10 cellular contexts compared by ENCODE assay signal in the genomic region with DNA sequence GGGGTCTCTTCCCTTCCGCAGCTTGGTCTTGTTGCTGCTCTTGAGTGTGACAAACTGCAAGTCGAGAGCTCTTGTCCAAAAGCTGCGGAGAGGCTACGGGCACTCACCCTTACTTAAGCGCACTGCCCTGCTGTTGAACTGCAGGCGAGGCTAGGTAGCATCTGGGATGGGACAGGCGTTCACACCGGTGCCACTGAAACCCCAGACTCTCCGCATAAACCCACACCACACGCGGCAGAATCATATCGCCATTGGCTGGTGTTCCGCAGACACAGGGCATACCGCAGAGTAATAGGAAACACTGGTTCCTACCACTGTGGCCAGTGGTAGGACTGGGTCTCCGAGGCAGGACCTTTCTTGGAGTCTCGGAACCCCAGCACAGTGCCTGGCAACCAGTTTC. TPM values are rescaled to one million over a fixed set of nuclear protein-coding genes. Genes with fewer than 3 reads are reported as not detected.
A peak's percentile ranks its signal among the peaks of the same experiment; 100 is the strongest.
DNase-seq lines count a peak whose midpoint lies in the region; ATAC-seq and TF ChIP-seq lines count a peak whose summit lies in the region.
"Had no signal": no experiment of that assay in that cellular context is flagged by ENCODE, and none has a peak within 500 bp of the region (broad histone marks: within the 10 kb centered on the region; RNA-seq: fewer than 3 reads in every experiment).

No MANE protein-coding gene starts in this region.

- H3K27me3 ChIP-seq in GM23248 (replicated peaks; ENCODE audit: insufficient read depth): no peaks in the 10 kb centered on the region

- H3K9ac ChIP-seq in GM23248: no peak overlapping the region

- H3K9me2 ChIP-seq in GM23248 (ENCODE audit: insufficient read depth): no peaks in the 10 kb centered on the region

- H3K27ac Mint-ChIP-seq in activated CD8-positive, alpha-beta T cell treated with anti-CD3 and anti-CD28 coated beads for 36 hours: no peak overlapping the region
- H3K27ac Mint-ChIP-seq in stimulated activated effector memory CD8-positive, alpha-beta T cell treated with anti-CD3 and anti-CD28 coated beads, Interleukin-12 subunit alpha, Interleukin-12 subunit beta, amount 100 ng/mL, for 72 hours: no peak overlapping the region

- intact Hi-C loops in activated CD8-positive, alpha-beta T cell treated with anti-CD3 and anti-CD28 coated beads for 36 hours (cut with micrococcal nuclease): no loop called here

- no peak overlapping the region for H2AFZ ChIP-seq in GM23248

- H3K9me3 ChIP-seq in GM23248 (ENCODE audit: low read depth): no peaks in the 10 kb centered on the region
- H3K9me3 ChIP-seq: transverse colon had no signal

- POLR2A ChIA-PET in activated CD8-positive, alpha-beta T cell treated with anti-CD3 and anti-CD28 coated beads for 36 hours (lab: Charles Lee): no interaction called here

- no peaks in the 10 kb centered on the region for H3K9me3 Mint-ChIP-seq in activated CD8-positive, alpha-beta T cell treated with anti-CD3 and anti-CD28 coated beads for 36 hours
- no peaks in the 10 kb centered on the region for H3K9me3 Mint-ChIP-seq in stimulated activated effector memory CD8-positive, alpha-beta T cell treated with anti-CD3 and anti-CD28 coated beads, Interleukin-12 subunit alpha, Interleukin-12 subunit beta, amount 100 ng/mL, for 72 hours

- no peak overlapping the region for H3K27ac ChIP-seq in GM23248

- H3K4me3 ChIP-seq in GM23248: no peak overlapping the region

- no peaks in the 10 kb centered on the region for H4K20me1 ChIP-seq in GM23248 (ENCODE audit: insufficient read depth)

- peak; percentile 6 for DNase-seq in activated CD4-positive, alpha-beta T cell treated with anti-CD3 and anti-CD28 coated beads for 48 hours
- DNase-seq in activated CD4-positive, alpha-beta T cell treated with anti-CD3 and anti-CD28 coated beads, Interleukin-2, amount 50 U/mL, for 4 hours: no peak
- DNase-seq in activated CD8-positive, alpha-beta T cell treated with anti-CD3 and anti-CD28 coated beads for 36 hours: peak; percentile 8
- DNase-seq in iPS-NIHi7 (ENCODE audit: extremely low spot score) (peak; percentile 14), NCI-H1048 (lab: John Stamatoyannopoulos, UW) (no peak), GM23248 (no peak)
- DNase-seq in stimulated activated effector memory CD8-positive, alpha-beta T cell treated with anti-CD3 and anti-CD28 coated beads, Interleukin-12 subunit alpha, Interleukin-12 subunit beta, amount 100 ng/mL, for 72 hours (ENCODE audit: low spot score in 2 of 2): no peak
- DNase-seq: Karpas-422 had no signal

- in situ Hi-C loops in GM23248 (cut with MboI): loop anchor here (10.0 kb wide), 1 partner anchor 466 kb away; no protein-coding TSS in a partner anchor

- H3K27me3 Mint-ChIP-seq in activated CD8-positive, alpha-beta T cell treated with anti-CD3 and anti-CD28 coated beads for 36 hours: peaks cover 60% of the 10 kb centered on the region

- H3K79me2 ChIP-seq in GM23248 (ENCODE audit: insufficient read depth): peaks cover 22% of the 10 kb centered on the region

- no peaks in the 10 kb centered on the region for H3K36me3 ChIP-seq in GM23248 (ENCODE audit: low read depth)
- H3K36me3 ChIP-seq: transverse colon had no signal

- no peak for TF ChIP-seq CTCF in activated CD8-positive, alpha-beta T cell treated with anti-CD3 and anti-CD28 coated beads for 36 hours (IDR thresholded peaks at IDR 0.05)

- no peak overlapping the region for H3K4me3 Mint-ChIP-seq in activated CD8-positive, alpha-beta T cell treated with anti-CD3 and anti-CD28 coated beads for 36 hours
- H3K4me3 Mint-ChIP-seq in stimulated activated effector memory CD8-positive, alpha-beta T cell treated with anti-CD3 and anti-CD28 coated beads, Interleukin-12 subunit alpha, Interleukin-12 subunit beta, amount 100 ng/mL, for 72 hours: peak overlapping the region; percentile 58

- 96% methylated on average over 16 of the region's 16 CpGs for WGBS in GM23248 (ENCODE audit: low coverage in 1 of 2, low lambda C conversion rate in 2 of 2, missing lambda C conversion rate in 2 of 2), 2 experiments

- H3F3A ChIP-seq in GM23248 (ENCODE audit: insufficient read depth): peaks cover 16% of the 10 kb centered on the region

- peaks cover 35% of the 10 kb centered on the region for H3K4me1 Mint-ChIP-seq in activated CD8-positive, alpha-beta T cell treated with anti-CD3 and anti-CD28 coated beads for 36 hours (ENCODE audit: low read depth)
- H3K4me1 Mint-ChIP-seq in stimulated activated effector memory CD8-positive, alpha-beta T cell treated with anti-CD3 and anti-CD28 coated beads, Interleukin-12 subunit alpha, Interleukin-12 subunit beta, amount 100 ng/mL, for 72 hours: peaks cover 22% of the 10 kb centered on the region

- CTCF ChIA-PET in activated CD8-positive, alpha-beta T cell treated with anti-CD3 and anti-CD28 coated beads for 36 hours (lab: Charles Lee): interaction anchor here (1.2 kb wide), 1 partner anchor 620 kb away, joined by 3 read pairs; no protein-coding TSS in a partner anchor

- no peak for ATAC-seq in activated CD8-positive, alpha-beta T cell treated with anti-CD3 and anti-CD28 coated beads for 36 hours
- no peak for ATAC-seq in stimulated activated effector memory CD8-positive, alpha-beta T cell treated with anti-CD3 and anti-CD28 coated beads, Interleukin-12 subunit alpha, Interleukin-12 subunit beta, amount 100 ng/mL, for 72 hours
- no peak for ATAC-seq in HG03457 (IDR thresholded peaks at IDR 0.05; ENCODE audit: unreplicated experiment)

- no peak overlapping the region for H3K4me2 ChIP-seq in GM23248 (ENCODE audit: unreplicated experiment)

- no peaks in the 10 kb centered on the region for H3K36me3 Mint-ChIP-seq in activated CD8-positive, alpha-beta T cell treated with anti-CD3 and anti-CD28 coated beads for 36 hours (ENCODE audit: low read depth)
- H3K36me3 Mint-ChIP-seq in stimulated activated effector memory CD8-positive, alpha-beta T cell treated with anti-CD3 and anti-CD28 coated beads, Interleukin-12 subunit alpha, Interleukin-12 subunit beta, amount 100 ng/mL, for 72 hours: peaks cover 6% of the 10 kb centered on the region

- 0 out of 2 replicates have a peak, but pooled peaks cover 3% of the 10 kb centered on the region for H3K4me1 ChIP-seq in GM23248 (ENCODE audit: insufficient read depth)

RNA-seq across cellular contexts. Expression of a gene that starts 2.2 kb away (rescaled TPM):
- total RNA-seq in activated CD8-positive, alpha-beta T cell treated with anti-CD3 and anti-CD28 coated beads for 36 hours: under 1 TPM; 0.05 to 0.16 TPM
- 87.1 and 97.0 TPM in 2 replicates for total RNA-seq in GM23248 (2014; rRNA removed; shearing (Covaris generic))
- polyA plus RNA-seq in GM23248 (2016; fragmentation: Nextera tagmentation; extraction: Ambion mirVana): 37.6 and 39.2 TPM in 2 replicates

Comparison
In these comparisons a context has a peak if more than half of its experiments do, and no peak if none do; other contexts are left out.
1. DNase-seq: peak in activated CD4-positive, alpha-beta T cell treated with anti-CD3 and anti-CD28 coated beads for 48 hours (single experiment), activated CD8-positive, alpha-beta T cell treated with anti-CD3 and anti-CD28 coated beads for 36 hours (single experiment) and iPS-NIHi7 (single experiment); none in activated CD4-positive, alpha-beta T cell treated with anti-CD3 and anti-CD28 coated beads, Interleukin-2, amount 50 U/mL, for 4 hours (0 of 2), stimulated activated effector memory CD8-positive, alpha-beta T cell treated with anti-CD3 and anti-CD28 coated beads, Interleukin-12 subunit alpha, Interleukin-12 subunit beta, amount 100 ng/mL, for 72 hours (0 of 2), NCI-H1048 (single experiment) and GM23248 (single experiment).
2. RNA of a gene that starts 2.2 kb away (total RNA-seq): 87.1 to 97.0 TPM in GM23248; 0.05 to 0.16 TPM in activated CD8-positive, alpha-beta T cell treated with anti-CD3 and anti-CD28 coated beads for 36 hours; every median in the first group is over 10 times any median in the second.